22 cellular contexts compared by ENCODE assay signal in genomic region chr16:86411878-86412277, GRCh38.
A peak's percentile ranks its signal among the peaks of the same experiment; 100 is the strongest.
DNase-seq lines count a peak whose midpoint lies in the region; ATAC-seq and TF ChIP-seq lines count a peak whose summit lies in the region.
"Had no signal": no experiment of that assay in that cellular context is flagged by ENCODE, and none has a peak within 500 bp of the region (broad histone marks: within the 10 kb centered on the region; RNA-seq: fewer than 3 reads in every experiment).

No MANE protein-coding gene starts in this region.

- intact Hi-C loops in natural killer cell (cut with micrococcal nuclease), result no loop called here
- intact Hi-C loops in transverse colon (cut with DNase I; ENCODE audit: low total_unique reads), result no loop called here

- H3K27me3 ChIP-seq in rectal smooth muscle tissue (ENCODE audit: control insufficient read depth, insufficient read depth, low read length) (no peaks in the 10 kb centered on the region), transverse colon (no peaks in the 10 kb centered on the region)
- H3K27me3 ChIP-seq: BLaER1 had no signal

- no peak for TF ChIP-seq POLR2A in transverse colon (IDR thresholded peaks at IDR 0.05)

- no peak for TF ChIP-seq CTCF in natural killer cell (IDR thresholded peaks at IDR 0.05)
- TF ChIP-seq CTCF in transverse colon (IDR thresholded peaks at IDR 0.05), result no peak

- no peak for ATAC-seq in natural killer cell treated with Interleukin-12 subunit alpha and Interleukin-12 subunit beta and Interleukin-15 and Interleukin-18, amount 100 ng/mL, for 72 hours
- ATAC-seq in natural killer cell (no peak), GM21717 (IDR thresholded peaks at IDR 0.05; ENCODE audit: unreplicated experiment) (no peak), HG03571 (IDR thresholded peaks at IDR 0.05; ENCODE audit: unreplicated experiment) (no peak)
- ATAC-seq: A549, K562 had no signal

- DNase-seq in natural killer cell treated with Interleukin-12 subunit alpha and Interleukin-12 subunit beta and Interleukin-15 and Interleukin-18, amount 100 ng/mL, for 72 hours (ENCODE audit: low spot score), result peak; percentile 23
- DNase-seq in natural killer cell (no peak), transverse colon (no peak), COLO668 (lab: John Stamatoyannopoulos, UW; ENCODE audit: unreplicated experiment) (no peak)
- DNase-seq: AML-193; Calu3; CD4-positive, alpha-beta memory T cell; DMS 273 treated with DMSO at 0.1 percent for 48 hours; DMS53; DND-41; EL; GM23248; IMR-90 had no signal

- no peak overlapping the region for H3K27ac Mint-ChIP-seq in natural killer cell treated with Interleukin-12 subunit alpha and Interleukin-12 subunit beta and Interleukin-15 and Interleukin-18, amount 100 ng/mL, for 72 hours
- no peak overlapping the region for H3K27ac Mint-ChIP-seq in natural killer cell
- H3K27ac Mint-ChIP-seq: CD14-positive monocyte; CD4-positive, alpha-beta memory T cell had no signal

- no peaks in the 10 kb centered on the region for H3K9me3 ChIP-seq in transverse colon

- no peaks in the 10 kb centered on the region for H3K4me1 Mint-ChIP-seq in natural killer cell treated with Interleukin-12 subunit alpha and Interleukin-12 subunit beta and Interleukin-15 and Interleukin-18, amount 100 ng/mL, for 72 hours (ENCODE audit: low read depth in 2 of 2)
- no peaks in the 10 kb centered on the region for H3K4me1 Mint-ChIP-seq in natural killer cell
- H3K4me1 Mint-ChIP-seq: CD14-positive monocyte; CD4-positive, alpha-beta memory T cell had no signal

- H3K9ac ChIP-seq in rectal smooth muscle tissue (ENCODE audit: low read length), result no peak overlapping the region
- H3K9ac ChIP-seq: BLaER1, GM23248 had no signal

- H3K9me3 Mint-ChIP-seq in natural killer cell treated with Interleukin-12 subunit alpha and Interleukin-12 subunit beta and Interleukin-15 and Interleukin-18, amount 100 ng/mL, for 72 hours, result no peaks in the 10 kb centered on the region
- H3K9me3 Mint-ChIP-seq in natural killer cell, result no peaks in the 10 kb centered on the region

- H3K4me3 Mint-ChIP-seq in natural killer cell treated with Interleukin-12 subunit alpha and Interleukin-12 subunit beta and Interleukin-15 and Interleukin-18, amount 100 ng/mL, for 72 hours, result no peak overlapping the region
- no peak overlapping the region for H3K4me3 Mint-ChIP-seq in natural killer cell
- H3K4me3 Mint-ChIP-seq: CD14-positive monocyte; CD4-positive, alpha-beta memory T cell had no signal

- peaks cover 0 to 11% of the 10 kb centered on the region in 2 donors for H3K27me3 Mint-ChIP-seq in natural killer cell treated with Interleukin-12 subunit alpha and Interleukin-12 subunit beta and Interleukin-15 and Interleukin-18, amount 100 ng/mL, for 72 hours
- H3K27me3 Mint-ChIP-seq in natural killer cell (ENCODE audit: low read depth in 2 of 2), result peaks cover 9 to 20% of the 10 kb centered on the region in 2 donors

- in situ Hi-C loops in transverse colon (cut with MboI; ENCODE audit: low pct_ligation_motif_present in 1 of 4, low pct_unique_long_range_greater_than_20kb in 1 of 4, low sequenced_read_pairs in 3 of 4), result no loop called here

- H3K27ac ChIP-seq in rectal smooth muscle tissue (ENCODE audit: low read depth, low read length) (peak overlapping the region; percentile 76), transverse colon (peak overlapping the region; percentile 43 to 69 (median 56))
- H3K27ac ChIP-seq: 22Rv1, A549, BLaER1, GM23248 had no signal

- H3K36me3 ChIP-seq in rectal smooth muscle tissue (ENCODE audit: control insufficient read depth, insufficient read depth, low read length) (no peaks in the 10 kb centered on the region), transverse colon (no peaks in the 10 kb centered on the region)
- H3K36me3 ChIP-seq: BLaER1, HAP-1 had no signal

- H3K4me1 ChIP-seq in rectal smooth muscle tissue (ENCODE audit: control insufficient read depth, insufficient read depth, low read length) (peaks cover 7% of the 10 kb centered on the region), transverse colon (no peaks in the 10 kb centered on the region)
- H3K4me1 ChIP-seq: A549, BLaER1 had no signal

- 56 to 66% methylated on average over 7 of the region's 7 CpGs for WGBS in transverse colon (ENCODE audit: low coverage in 1 of 2), 2 donors

- H3K4me3 ChIP-seq in rectal smooth muscle tissue (ENCODE audit: low read length) (no peak overlapping the region), transverse colon (no peak overlapping the region)
- H3K4me3 ChIP-seq: A549, BLaER1, GM23248, HAP-1, K562 had no signal

- no peak for TF ChIP-seq EP300 in transverse colon (IDR thresholded peaks at IDR 0.05; ENCODE audit: low read depth)

- no peaks in the 10 kb centered on the region for H3K36me3 Mint-ChIP-seq in natural killer cell treated with Interleukin-12 subunit alpha and Interleukin-12 subunit beta and Interleukin-15 and Interleukin-18, amount 100 ng/mL, for 72 hours
- H3K36me3 Mint-ChIP-seq in natural killer cell, result no peaks in the 10 kb centered on the region
- H3K36me3 Mint-ChIP-seq: CD14-positive monocyte had no signal
